ENCODE assay signal across 1 cellular context in the genomic region with DNA sequence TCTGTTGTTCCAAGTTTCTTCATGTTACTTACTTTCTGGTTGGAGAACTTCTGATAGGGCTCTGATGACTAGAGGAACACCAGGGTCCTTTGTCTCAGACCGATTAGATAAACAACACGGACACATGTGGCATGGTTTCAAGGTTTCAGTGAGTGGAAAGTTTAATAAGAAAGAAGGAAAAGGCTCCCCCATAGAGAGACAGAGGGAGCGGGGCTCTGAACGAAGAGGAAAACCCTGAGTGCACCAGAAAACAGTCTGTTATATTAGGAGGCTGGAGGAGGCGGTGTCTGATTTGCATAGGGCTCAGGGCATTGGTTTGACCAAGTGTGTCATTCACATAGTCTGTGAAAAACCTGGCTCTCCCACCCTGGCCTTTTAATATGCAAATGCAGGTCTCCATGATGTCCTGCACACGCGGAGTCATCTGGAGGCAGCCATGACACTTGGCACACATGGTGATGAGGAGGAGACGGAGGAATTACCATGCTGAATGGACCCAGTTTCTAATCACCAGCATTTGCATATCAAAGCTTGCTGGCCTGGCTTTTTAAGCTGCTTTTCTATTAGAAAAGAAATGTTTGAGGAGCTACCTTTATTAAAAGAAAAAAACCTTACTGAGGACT.
A peak's percentile ranks its signal among the peaks of the same experiment; 100 is the strongest.
TF ChIP-seq lines count a peak whose summit lies in the region.

No MANE protein-coding gene starts in this region.

TF ChIP-seq in H1, 55 proteins besides CTCF, POLR2A, EP300 and RAD21 (continued from another document):
- peak; percentile 29; the same call in 1 of the 2 replicates for TF ChIP-seq CREB1 (IDR thresholded peaks at IDR 0.05)
- TF ChIP-seq, protein P1, sequence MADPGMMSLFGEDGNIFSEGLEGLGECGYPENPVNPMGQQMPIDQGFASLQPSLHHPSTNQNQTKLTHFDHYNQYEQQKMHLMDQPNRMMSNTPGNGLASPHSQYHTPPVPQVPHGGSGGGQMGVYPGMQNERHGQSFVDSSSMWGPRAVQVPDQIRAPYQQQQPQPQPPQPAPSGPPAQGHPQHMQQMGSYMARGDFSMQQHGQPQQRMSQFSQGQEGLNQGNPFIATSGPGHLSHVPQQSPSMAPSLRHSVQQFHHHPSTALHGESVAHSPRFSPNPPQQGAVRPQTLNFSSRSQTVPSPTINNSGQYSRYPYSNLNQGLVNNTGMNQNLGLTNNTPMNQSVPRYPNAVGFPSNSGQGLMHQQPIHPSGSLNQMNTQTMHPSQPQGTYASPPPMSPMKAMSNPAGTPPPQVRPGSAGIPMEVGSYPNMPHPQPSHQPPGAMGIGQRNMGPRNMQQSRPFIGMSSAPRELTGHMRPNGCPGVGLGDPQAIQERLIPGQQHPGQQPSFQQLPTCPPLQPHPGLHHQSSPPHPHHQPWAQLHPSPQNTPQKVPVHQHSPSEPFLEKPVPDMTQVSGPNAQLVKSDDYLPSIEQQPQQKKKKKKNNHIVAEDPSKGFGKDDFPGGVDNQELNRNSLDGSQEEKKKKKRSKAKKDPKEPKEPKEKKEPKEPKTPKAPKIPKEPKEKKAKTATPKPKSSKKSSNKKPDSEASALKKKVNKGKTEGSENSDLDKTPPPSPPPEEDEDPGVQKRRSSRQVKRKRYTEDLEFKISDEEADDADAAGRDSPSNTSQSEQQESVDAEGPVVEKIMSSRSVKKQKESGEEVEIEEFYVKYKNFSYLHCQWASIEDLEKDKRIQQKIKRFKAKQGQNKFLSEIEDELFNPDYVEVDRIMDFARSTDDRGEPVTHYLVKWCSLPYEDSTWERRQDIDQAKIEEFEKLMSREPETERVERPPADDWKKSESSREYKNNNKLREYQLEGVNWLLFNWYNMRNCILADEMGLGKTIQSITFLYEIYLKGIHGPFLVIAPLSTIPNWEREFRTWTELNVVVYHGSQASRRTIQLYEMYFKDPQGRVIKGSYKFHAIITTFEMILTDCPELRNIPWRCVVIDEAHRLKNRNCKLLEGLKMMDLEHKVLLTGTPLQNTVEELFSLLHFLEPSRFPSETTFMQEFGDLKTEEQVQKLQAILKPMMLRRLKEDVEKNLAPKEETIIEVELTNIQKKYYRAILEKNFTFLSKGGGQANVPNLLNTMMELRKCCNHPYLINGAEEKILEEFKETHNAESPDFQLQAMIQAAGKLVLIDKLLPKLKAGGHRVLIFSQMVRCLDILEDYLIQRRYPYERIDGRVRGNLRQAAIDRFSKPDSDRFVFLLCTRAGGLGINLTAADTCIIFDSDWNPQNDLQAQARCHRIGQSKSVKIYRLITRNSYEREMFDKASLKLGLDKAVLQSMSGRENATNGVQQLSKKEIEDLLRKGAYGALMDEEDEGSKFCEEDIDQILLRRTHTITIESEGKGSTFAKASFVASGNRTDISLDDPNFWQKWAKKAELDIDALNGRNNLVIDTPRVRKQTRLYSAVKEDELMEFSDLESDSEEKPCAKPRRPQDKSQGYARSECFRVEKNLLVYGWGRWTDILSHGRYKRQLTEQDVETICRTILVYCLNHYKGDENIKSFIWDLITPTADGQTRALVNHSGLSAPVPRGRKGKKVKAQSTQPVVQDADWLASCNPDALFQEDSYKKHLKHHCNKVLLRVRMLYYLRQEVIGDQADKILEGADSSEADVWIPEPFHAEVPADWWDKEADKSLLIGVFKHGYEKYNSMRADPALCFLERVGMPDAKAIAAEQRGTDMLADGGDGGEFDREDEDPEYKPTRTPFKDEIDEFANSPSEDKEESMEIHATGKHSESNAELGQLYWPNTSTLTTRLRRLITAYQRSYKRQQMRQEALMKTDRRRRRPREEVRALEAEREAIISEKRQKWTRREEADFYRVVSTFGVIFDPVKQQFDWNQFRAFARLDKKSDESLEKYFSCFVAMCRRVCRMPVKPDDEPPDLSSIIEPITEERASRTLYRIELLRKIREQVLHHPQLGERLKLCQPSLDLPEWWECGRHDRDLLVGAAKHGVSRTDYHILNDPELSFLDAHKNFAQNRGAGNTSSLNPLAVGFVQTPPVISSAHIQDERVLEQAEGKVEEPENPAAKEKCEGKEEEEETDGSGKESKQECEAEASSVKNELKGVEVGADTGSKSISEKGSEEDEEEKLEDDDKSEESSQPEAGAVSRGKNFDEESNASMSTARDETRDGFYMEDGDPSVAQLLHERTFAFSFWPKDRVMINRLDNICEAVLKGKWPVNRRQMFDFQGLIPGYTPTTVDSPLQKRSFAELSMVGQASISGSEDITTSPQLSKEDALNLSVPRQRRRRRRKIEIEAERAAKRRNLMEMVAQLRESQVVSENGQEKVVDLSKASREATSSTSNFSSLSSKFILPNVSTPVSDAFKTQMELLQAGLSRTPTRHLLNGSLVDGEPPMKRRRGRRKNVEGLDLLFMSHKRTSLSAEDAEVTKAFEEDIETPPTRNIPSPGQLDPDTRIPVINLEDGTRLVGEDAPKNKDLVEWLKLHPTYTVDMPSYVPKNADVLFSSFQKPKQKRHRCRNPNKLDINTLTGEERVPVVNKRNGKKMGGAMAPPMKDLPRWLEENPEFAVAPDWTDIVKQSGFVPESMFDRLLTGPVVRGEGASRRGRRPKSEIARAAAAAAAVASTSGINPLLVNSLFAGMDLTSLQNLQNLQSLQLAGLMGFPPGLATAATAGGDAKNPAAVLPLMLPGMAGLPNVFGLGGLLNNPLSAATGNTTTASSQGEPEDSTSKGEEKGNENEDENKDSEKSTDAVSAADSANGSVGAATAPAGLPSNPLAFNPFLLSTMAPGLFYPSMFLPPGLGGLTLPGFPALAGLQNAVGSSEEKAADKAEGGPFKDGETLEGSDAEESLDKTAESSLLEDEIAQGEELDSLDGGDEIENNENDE (IDR thresholded peaks at IDR 0.05; ENCODE audit: insufficient replicate concordance, low read length) = peak; percentile 60
- TF ChIP-seq MAFK (IDR thresholded peaks at IDR 0.05; ENCODE audit: low read depth, low read length) = no peak
- no peak for TF ChIP-seq JUND (IDR thresholded peaks at IDR 0.05; ENCODE audit: low read length)
- TF ChIP-seq YY1 (IDR thresholded peaks at IDR 0.05; ENCODE audit: low read depth, low read length) = peak; percentile 94
- TF ChIP-seq TBP (IDR thresholded peaks at IDR 0.05; ENCODE audit: low read depth, low read length) = peak; percentile 35; the same call in 1 of the 2 replicates
- TF ChIP-seq BCL11A (IDR thresholded peaks at IDR 0.05; ENCODE audit: low read depth in 2 of 2, low read length in 2 of 2) = no peak
- TF ChIP-seq SIRT6 (IDR thresholded peaks at IDR 0.05; ENCODE audit: low read length) = no peak
- no peak; the same call in 1 of the 2 replicates for TF ChIP-seq KDM1A (IDR thresholded peaks at IDR 0.05; ENCODE audit: borderline replicate concordance, low read length)
- 0 out of 2 replicates have a peak, but pooled peaks have one; percentile 25 for TF ChIP-seq POU5F1 (IDR thresholded peaks at IDR 0.05; ENCODE audit: low read depth, low read length)
- TF ChIP-seq SIN3A (conservative IDR thresholded peaks at IDR 0.05 in 1 of 2, IDR thresholded peaks at IDR 0.05 in 1 of 2; ENCODE audit: low read depth in 1 of 2, low read length in 2 of 2) = peak in 1 of 2 experiments; percentile 49; a peak in 1 of 4 replicates
- TF ChIP-seq, protein P2, sequence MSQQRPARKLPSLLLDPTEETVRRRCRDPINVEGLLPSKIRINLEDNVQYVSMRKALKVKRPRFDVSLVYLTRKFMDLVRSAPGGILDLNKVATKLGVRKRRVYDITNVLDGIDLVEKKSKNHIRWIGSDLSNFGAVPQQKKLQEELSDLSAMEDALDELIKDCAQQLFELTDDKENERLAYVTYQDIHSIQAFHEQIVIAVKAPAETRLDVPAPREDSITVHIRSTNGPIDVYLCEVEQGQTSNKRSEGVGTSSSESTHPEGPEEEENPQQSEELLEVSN (IDR thresholded peaks at IDR 0.05) = peak; percentile 48; the same call in 1 of the 2 replicates
- TF ChIP-seq SP4 (IDR thresholded peaks at IDR 0.05; ENCODE audit: low read length) = no peak
- no peak for TF ChIP-seq PHF8 (conservative IDR thresholded peaks at IDR 0.05; ENCODE audit: low read depth, low read length)
- TF ChIP-seq CTBP2 (IDR thresholded peaks at IDR 0.05; ENCODE audit: borderline replicate concordance, insufficient read depth, insufficient read length, low read length) = no peak
- TF ChIP-seq, protein P3, sequence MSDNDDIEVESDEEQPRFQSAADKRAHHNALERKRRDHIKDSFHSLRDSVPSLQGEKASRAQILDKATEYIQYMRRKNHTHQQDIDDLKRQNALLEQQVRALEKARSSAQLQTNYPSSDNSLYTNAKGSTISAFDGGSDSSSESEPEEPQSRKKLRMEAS (IDR thresholded peaks at IDR 0.05) = peak; percentile 94
